Comparison of ENCODE assay signal across 14 cellular contexts in genomic region chr7:158236400-158236799, GRCh38.
DNase-seq lines count a peak whose midpoint lies in the region; ATAC-seq and TF ChIP-seq lines count a peak whose summit lies in the region.
"Had no signal": no experiment of that assay in that cellular context is flagged by ENCODE, and none has a peak within 500 bp of the region (broad histone marks: within the 10 kb centered on the region; RNA-seq: fewer than 3 reads in every experiment).

No MANE protein-coding gene starts in this region.

- no peaks in the 10 kb centered on the region for H3K4me1 Mint-ChIP-seq in activated CD4-positive, alpha-beta T cell treated with anti-CD3 and anti-CD28 coated beads, Interleukin-2, amount 10 ng/mL, durations not matched to agents 24 days and 14 days
- no peaks in the 10 kb centered on the region for H3K4me1 Mint-ChIP-seq in natural killer cell treated with Interleukin-12 subunit alpha and Interleukin-12 subunit beta and Interleukin-15 and Interleukin-18, amount 100 ng/mL, for 72 hours (ENCODE audit: low read depth in 2 of 2)
- no peaks in the 10 kb centered on the region for H3K4me1 Mint-ChIP-seq in stimulated activated naive B cell treated with anti-CD40 and anti-IgM and Interleukin-4, amounts not matched to agents 10 μg/mL and 1 μg/mL and 100 μg/mL, for 72 hours
- H3K4me1 Mint-ChIP-seq in CD8-positive, alpha-beta T cell (ENCODE audit: low read depth), result no peaks in the 10 kb centered on the region
- H3K4me1 Mint-ChIP-seq: CD4-positive, CD25-positive, alpha-beta regulatory T cell; GM23338 had no signal

- no peak for TF ChIP-seq EP300 in stomach (IDR thresholded peaks at IDR 0.05)

- POLR2A ChIA-PET in CD8-positive, alpha-beta T cell (lab: Charles Lee), result no interaction called here

- peaks cover 13% of the 10 kb centered on the region for H3K9me3 Mint-ChIP-seq in activated CD4-positive, alpha-beta T cell treated with anti-CD3 and anti-CD28 coated beads, Interleukin-2, amount 10 ng/mL, durations not matched to agents 24 days and 14 days
- peaks cover 18% of the 10 kb centered on the region for H3K9me3 Mint-ChIP-seq in natural killer cell treated with Interleukin-12 subunit alpha and Interleukin-12 subunit beta and Interleukin-15 and Interleukin-18, amount 100 ng/mL, for 72 hours
- peaks cover 10 to 21% of the 10 kb centered on the region in 2 donors for H3K9me3 Mint-ChIP-seq in stimulated activated naive B cell treated with anti-CD40 and anti-IgM and Interleukin-4, amounts not matched to agents 10 μg/mL and 1 μg/mL and 100 μg/mL, for 72 hours
- peaks cover 17% of the 10 kb centered on the region for H3K9me3 Mint-ChIP-seq in CD8-positive, alpha-beta T cell

- H3K36me3 Mint-ChIP-seq in activated CD4-positive, alpha-beta T cell treated with anti-CD3 and anti-CD28 coated beads, Interleukin-2, amount 10 ng/mL, durations not matched to agents 24 days and 14 days (ENCODE audit: low read depth), result no peaks in the 10 kb centered on the region
- no peaks in the 10 kb centered on the region for H3K36me3 Mint-ChIP-seq in natural killer cell treated with Interleukin-12 subunit alpha and Interleukin-12 subunit beta and Interleukin-15 and Interleukin-18, amount 100 ng/mL, for 72 hours
- no peaks in the 10 kb centered on the region for H3K36me3 Mint-ChIP-seq in stimulated activated naive B cell treated with anti-CD40 and anti-IgM and Interleukin-4, amounts not matched to agents 10 μg/mL and 1 μg/mL and 100 μg/mL, for 72 hours
- no peaks in the 10 kb centered on the region for H3K36me3 Mint-ChIP-seq in CD8-positive, alpha-beta T cell
- H3K36me3 Mint-ChIP-seq: CD4-positive, CD25-positive, alpha-beta regulatory T cell had no signal

- H3K4me1 ChIP-seq in stomach, result no peaks in the 10 kb centered on the region
- H3K4me1 ChIP-seq in CD8-positive, alpha-beta T cell (ENCODE audit: insufficient read depth, low read length), result no peaks in the 10 kb centered on the region
- H3K4me1 ChIP-seq: Caco-2 had no signal

- CTCF ChIA-PET in CD8-positive, alpha-beta T cell (lab: Charles Lee), result no interaction called here

- peak; percentile 31 for DNase-seq in activated CD4-positive, alpha-beta T cell treated with anti-CD3 and anti-CD28 coated beads, Interleukin-2, amount 10 ng/mL, durations not matched to agents 24 days and 14 days
- no peak for DNase-seq in activated CD4-positive, alpha-beta T cell treated with anti-CD3 and anti-CD28 coated beads, Interleukin-2, amount 50 U/mL, for 4 hours
- DNase-seq in DMS79 treated with DMSO at 0.1 percent for 48 hours (lab: John Stamatoyannopoulos, UW), result peak; percentile 66
- no peak for DNase-seq in natural killer cell treated with Interleukin-12 subunit alpha and Interleukin-12 subunit beta and Interleukin-15 and Interleukin-18, amount 100 ng/mL, for 72 hours (ENCODE audit: low spot score)
- peak; percentile 21 for DNase-seq in stomach
- no peak for DNase-seq in stimulated activated naive B cell treated with anti-CD40 and anti-IgM and Interleukin-4, amounts not matched to agents 10 μg/mL and 1 μg/mL and 100 μg/mL, for 72 hours
- DNase-seq in CD8-positive, alpha-beta T cell, result no peak
- DNase-seq in NCI-H1092 treated with DMSO at 0.1 percent for 48 hours (lab: John Stamatoyannopoulos, UW), result no peak
- DNase-seq: 8988T; C1 segment of cervical spinal cord; Caco-2; CD4-positive, CD25-positive, alpha-beta regulatory T cell; HCEC 1CT had no signal

- no peaks in the 10 kb centered on the region for H3K27me3 Mint-ChIP-seq in activated CD4-positive, alpha-beta T cell treated with anti-CD3 and anti-CD28 coated beads, Interleukin-2, amount 10 ng/mL, durations not matched to agents 24 days and 14 days
- H3K27me3 Mint-ChIP-seq in natural killer cell treated with Interleukin-12 subunit alpha and Interleukin-12 subunit beta and Interleukin-15 and Interleukin-18, amount 100 ng/mL, for 72 hours, result no peaks in the 10 kb centered on the region
- no peaks in the 10 kb centered on the region for H3K27me3 Mint-ChIP-seq in stimulated activated naive B cell treated with anti-CD40 and anti-IgM and Interleukin-4, amounts not matched to agents 10 μg/mL and 1 μg/mL and 100 μg/mL, for 72 hours
- peaks cover 2% of the 10 kb centered on the region for H3K27me3 Mint-ChIP-seq in CD8-positive, alpha-beta T cell (ENCODE audit: low read depth)
- H3K27me3 Mint-ChIP-seq: CD4-positive, CD25-positive, alpha-beta regulatory T cell had no signal

- no peak overlapping the region for H3K4me3 Mint-ChIP-seq in activated CD4-positive, alpha-beta T cell treated with anti-CD3 and anti-CD28 coated beads, Interleukin-2, amount 10 ng/mL, durations not matched to agents 24 days and 14 days
- H3K4me3 Mint-ChIP-seq in natural killer cell treated with Interleukin-12 subunit alpha and Interleukin-12 subunit beta and Interleukin-15 and Interleukin-18, amount 100 ng/mL, for 72 hours, result no peak overlapping the region
- no peak overlapping the region for H3K4me3 Mint-ChIP-seq in stimulated activated naive B cell treated with anti-CD40 and anti-IgM and Interleukin-4, amounts not matched to agents 10 μg/mL and 1 μg/mL and 100 μg/mL, for 72 hours
- no peak overlapping the region for H3K4me3 Mint-ChIP-seq in CD8-positive, alpha-beta T cell
- H3K4me3 Mint-ChIP-seq: CD4-positive, CD25-positive, alpha-beta regulatory T cell; GM23338 had no signal

- no peaks in the 10 kb centered on the region for H3K27me3 ChIP-seq in stomach
- H3K27me3 ChIP-seq in CD8-positive, alpha-beta T cell (ENCODE audit: insufficient read depth, low read length), result no peaks in the 10 kb centered on the region

- TF ChIP-seq POLR2A in stomach (IDR thresholded peaks at IDR 0.05), result no peak

- no peaks in the 10 kb centered on the region for H3K36me3 ChIP-seq in stomach
- H3K36me3 ChIP-seq in CD8-positive, alpha-beta T cell (ENCODE audit: insufficient read depth, low read length), result no peaks in the 10 kb centered on the region

- peaks cover 0 to 8% (median 4%) of the 10 kb centered on the region in 4 donors for H3K9me3 ChIP-seq in stomach
- H3K9me3 ChIP-seq in CD8-positive, alpha-beta T cell (ENCODE audit: low read length), result no peaks in the 10 kb centered on the region

- TF ChIP-seq CTCF in stomach (IDR thresholded peaks at IDR 0.05), result no peak
- no peak for TF ChIP-seq CTCF in CD8-positive, alpha-beta T cell (IDR thresholded peaks at IDR 0.05)

- intact Hi-C loops in activated CD4-positive, alpha-beta T cell treated with anti-CD3 and anti-CD28 coated beads, Interleukin-2, amount 10 ng/mL, durations not matched to agents 24 days and 14 days (cut with micrococcal nuclease), result no loop called here
- intact Hi-C loops in stomach (cut with DNase I; ENCODE audit: low total_unique reads), result no loop called here
- intact Hi-C loops in CD8-positive, alpha-beta T cell (cut with DNase I, micrococcal nuclease), result no loop called here

- no peak overlapping the region for H3K27ac ChIP-seq in stomach
- H3K27ac ChIP-seq in CD8-positive, alpha-beta T cell (ENCODE audit: low read depth, low read length), result no peak overlapping the region

- H3K27ac Mint-ChIP-seq in activated CD4-positive, alpha-beta T cell treated with anti-CD3 and anti-CD28 coated beads, Interleukin-2, amount 10 ng/mL, durations not matched to agents 24 days and 14 days, result no peak overlapping the region
- no peak overlapping the region for H3K27ac Mint-ChIP-seq in natural killer cell treated with Interleukin-12 subunit alpha and Interleukin-12 subunit beta and Interleukin-15 and Interleukin-18, amount 100 ng/mL, for 72 hours
- H3K27ac Mint-ChIP-seq in stimulated activated naive B cell treated with anti-CD40 and anti-IgM and Interleukin-4, amounts not matched to agents 10 μg/mL and 1 μg/mL and 100 μg/mL, for 72 hours, result no peak overlapping the region
- H3K27ac Mint-ChIP-seq in CD8-positive, alpha-beta T cell, result no peak overlapping the region
- H3K27ac Mint-ChIP-seq: CD4-positive, CD25-positive, alpha-beta regulatory T cell; GM23338 had no signal

- WGBS in stomach, 5 donors, result 79 to 92% (median 90%) methylated on average over 10 to 11 of the region's 11 CpGs

- H3K4me3 ChIP-seq in stomach, result no peak overlapping the region
- no peak overlapping the region for H3K4me3 ChIP-seq in CD8-positive, alpha-beta T cell (ENCODE audit: low read depth, low read length)
- H3K4me3 ChIP-seq: GM23338 had no signal

- ATAC-seq in natural killer cell treated with Interleukin-12 subunit alpha and Interleukin-12 subunit beta and Interleukin-15 and Interleukin-18, amount 100 ng/mL, for 72 hours, result peak; percentile 20 to 45
- no peak for ATAC-seq in stimulated activated naive B cell treated with anti-CD40 and anti-IgM and Interleukin-4, amounts not matched to agents 10 μg/mL and 1 μg/mL and 100 μg/mL, for 72 hours (replicated peaks)
- no peak for ATAC-seq in CD8-positive, alpha-beta T cell
- ATAC-seq: GM23338 had no signal

Comparison
In these comparisons a context has a peak if more than half of its experiments do, and no peak if none do; other contexts are left out.
1. DNase-seq: peak in activated CD4-positive, alpha-beta T cell treated with anti-CD3 and anti-CD28 coated beads, Interleukin-2, amount 10 ng/mL, durations not matched to agents 24 days and 14 days (single experiment), DMS79 treated with DMSO at 0.1 percent for 48 hours (single experiment) and stomach (single experiment); none in activated CD4-positive, alpha-beta T cell treated with anti-CD3 and anti-CD28 coated beads, Interleukin-2, amount 50 U/mL, for 4 hours (0 of 2), natural killer cell treated with Interleukin-12 subunit alpha and Interleukin-12 subunit beta and Interleukin-15 and Interleukin-18, amount 100 ng/mL, for 72 hours (single experiment), stimulated activated naive B cell treated with anti-CD40 and anti-IgM and Interleukin-4, amounts not matched to agents 10 μg/mL and 1 μg/mL and 100 μg/mL, for 72 hours (single experiment), CD8-positive, alpha-beta T cell (0 of 7) and NCI-H1092 treated with DMSO at 0.1 percent for 48 hours (single experiment).
2. ATAC-seq: peak in natural killer cell treated with Interleukin-12 subunit alpha and Interleukin-12 subunit beta and Interleukin-15 and Interleukin-18, amount 100 ng/mL, for 72 hours (2 of 2); none in stimulated activated naive B cell treated with anti-CD40 and anti-IgM and Interleukin-4, amounts not matched to agents 10 μg/mL and 1 μg/mL and 100 μg/mL, for 72 hours (0 of 2) and CD8-positive, alpha-beta T cell (single experiment).